27 cellular contexts compared by ENCODE assay signal in genomic region chr2:101296314-101296809, GRCh38. TPM values are rescaled to one million over a fixed set of nuclear protein-coding genes. Genes with fewer than 3 reads are reported as not detected.
DNase-seq lines count a peak whose midpoint lies in the region; ATAC-seq and TF ChIP-seq lines count a peak whose summit lies in the region.
"Had no signal": no experiment of that assay in that cellular context is flagged by ENCODE, and none has a peak within 500 bp of the region (broad histone marks: within the 10 kb centered on the region; RNA-seq: fewer than 3 reads in every experiment).

No MANE protein-coding gene starts in this region.

- no peaks in the 10 kb centered on the region for H3K9me3 ChIP-seq in CD4-positive, CD25-positive, alpha-beta regulatory T cell (ENCODE audit: control insufficient read depth in 2 of 2, low read length in 2 of 2)
- no peaks in the 10 kb centered on the region for H3K9me3 ChIP-seq in WERI-Rb-1 (ENCODE audit: severe bottlenecking)
- H3K9me3 ChIP-seq: gastrocnemius medialis, MG63, sigmoid colon had no signal

- H3K4me3 Mint-ChIP-seq in CD4-positive, CD25-positive, alpha-beta regulatory T cell = peak overlapping the region; percentile 60 to 76 (median 68)
- H3K4me3 Mint-ChIP-seq in HFFc6 (peak overlapping the region; percentile 69), chondrocyte (ENCODE audit: unreplicated experiment) (no peak overlapping the region), mesothelial cell of epicardium (no peak overlapping the region)
- H3K4me3 Mint-ChIP-seq: activated naive CD8-positive, alpha-beta T cell treated with anti-CD3 and anti-CD28 coated beads, Interleukin-2, amount 10 ng/mL, durations not matched to agents 7 days and 5 days; memory B cell; stimulated activated naive CD8-positive, alpha-beta T cell treated with anti-CD3 and anti-CD28 coated beads, Interleukin-15, amount 100 ng/mL, for 72 hours; type B pancreatic cell had no signal

- no peaks in the 10 kb centered on the region for H3K27me3 ChIP-seq in CD4-positive, CD25-positive, alpha-beta regulatory T cell (ENCODE audit: control insufficient read depth, insufficient read depth, low read length)
- H3K27me3 ChIP-seq in WERI-Rb-1 (ENCODE audit: insufficient read depth, low read depth, severe bottlenecking) = no peaks in the 10 kb centered on the region
- H3K27me3 ChIP-seq: gastrocnemius medialis, MG63, sigmoid colon had no signal

- peaks cover 38 to 94% (median 66%) of the 10 kb centered on the region in 4 donors for H3K4me1 Mint-ChIP-seq in CD4-positive, CD25-positive, alpha-beta regulatory T cell
- H3K4me1 Mint-ChIP-seq in HFFc6 (ENCODE audit: low read depth) (peaks cover 43% of the 10 kb centered on the region), chondrocyte (ENCODE audit: low read depth) (peaks cover 33% of the 10 kb centered on the region), mesothelial cell of epicardium (peaks cover 12% of the 10 kb centered on the region)

- H3K27me3 Mint-ChIP-seq in CD4-positive, CD25-positive, alpha-beta regulatory T cell = no peaks in the 10 kb centered on the region
- no peaks in the 10 kb centered on the region for H3K27me3 Mint-ChIP-seq in HFFc6 (ENCODE audit: insufficient read depth)
- no peaks in the 10 kb centered on the region for H3K27me3 Mint-ChIP-seq in chondrocyte (ENCODE audit: low read depth)
- no peaks in the 10 kb centered on the region for H3K27me3 Mint-ChIP-seq in mesothelial cell of epicardium (ENCODE audit: low read depth)
- H3K27me3 Mint-ChIP-seq: activated naive CD8-positive, alpha-beta T cell treated with anti-CD3 and anti-CD28 coated beads, Interleukin-2, amount 10 ng/mL, durations not matched to agents 7 days and 5 days; IgD-negative memory B cell; memory B cell; naive thymus-derived CD8-positive, alpha-beta T cell; stimulated activated naive CD8-positive, alpha-beta T cell treated with anti-CD3 and anti-CD28 coated beads, Interleukin-15, amount 100 ng/mL, for 72 hours; type B pancreatic cell had no signal

- H3K36me3 ChIP-seq in CD4-positive, CD25-positive, alpha-beta regulatory T cell (ENCODE audit: control insufficient read depth, insufficient read depth, low read length) = peaks cover 39% of the 10 kb centered on the region
- peaks cover 26% of the 10 kb centered on the region for H3K36me3 ChIP-seq in WERI-Rb-1

- H3K27ac ChIP-seq in CD4-positive, CD25-positive, alpha-beta regulatory T cell (ENCODE audit: insufficient read depth, low read length, poor library complexity, severe bottlenecking) = peak overlapping the region; percentile 41
- H3K27ac ChIP-seq in WERI-Rb-1 = no peak overlapping the region
- H3K27ac ChIP-seq: gastrocnemius medialis, HL-60, sigmoid colon, SK-N-MC had no signal

- peaks cover 74% of the 10 kb centered on the region for H3K4me1 ChIP-seq in CD4-positive, CD25-positive, alpha-beta regulatory T cell (ENCODE audit: control insufficient read depth, insufficient read depth, low read length, poor library complexity, severe bottlenecking)

- no peak for ATAC-seq in CD4-positive, CD25-positive, alpha-beta regulatory T cell (ENCODE audit: low read depth in 2 of 2)
- ATAC-seq: gastrocnemius medialis; naive thymus-derived CD8-positive, alpha-beta T cell; stimulated activated naive CD8-positive, alpha-beta T cell treated with anti-CD3 and anti-CD28 coated beads, Interleukin-15, amount 100 ng/mL, for 72 hours had no signal

- no peaks in the 10 kb centered on the region for H3K9me3 Mint-ChIP-seq in CD4-positive, CD25-positive, alpha-beta regulatory T cell
- H3K9me3 Mint-ChIP-seq in HFFc6 = no peaks in the 10 kb centered on the region
- no peaks in the 10 kb centered on the region for H3K9me3 Mint-ChIP-seq in chondrocyte (ENCODE audit: low read depth)
- no peaks in the 10 kb centered on the region for H3K9me3 Mint-ChIP-seq in mesothelial cell of epicardium
- H3K9me3 Mint-ChIP-seq: activated naive CD8-positive, alpha-beta T cell treated with anti-CD3 and anti-CD28 coated beads, Interleukin-2, amount 10 ng/mL, durations not matched to agents 7 days and 5 days; IgD-negative memory B cell; memory B cell; naive thymus-derived CD8-positive, alpha-beta T cell; stimulated activated naive CD8-positive, alpha-beta T cell treated with anti-CD3 and anti-CD28 coated beads, Interleukin-15, amount 100 ng/mL, for 72 hours; type B pancreatic cell had no signal

- DNase-seq in CD4-positive, CD25-positive, alpha-beta regulatory T cell = no peak
- DNase-seq in HFFc6 = peak; percentile 58
- no peak for DNase-seq in chondrocyte (ENCODE audit: low spot score)
- DNase-seq in mesothelial cell of epicardium (ENCODE audit: low spot score in 2 of 2, unreplicated experiment in 2 of 2) = no peak
- DNase-seq in WERI-Rb-1 = no peak
- no peak for DNase-seq in GF-D8 (lab: John Stamatoyannopoulos, UW)
- no peak for DNase-seq in germinal center (ENCODE audit: low spot score)
- no peak for DNase-seq in nucleus accumbens (lab: John Stamatoyannopoulos, UW)
- DNase-seq: activated naive CD8-positive, alpha-beta T cell treated with anti-CD3 and anti-CD28 coated beads, Interleukin-2, amount 10 ng/mL, durations not matched to agents 7 days and 5 days; COR-L47; cortex of kidney; DND-41; gastrocnemius medialis; naive thymus-derived CD8-positive, alpha-beta T cell; NCI-H1417 treated with DMSO at 0.1 percent for 48 hours; NCI-H510A treated with DMSO at 0.1 percent for 48 hours; posterior cingulate gyrus; sigmoid colon; stimulated activated CD4-positive, alpha-beta T cell treated with anti-CD3 and anti-CD28 coated beads, Interleukin-2, amount 100 ng/mL, for 24 hours; stimulated activated naive CD8-positive, alpha-beta T cell treated with anti-CD3 and anti-CD28 coated beads, Interleukin-15, amount 100 ng/mL, for 72 hours; T1000 had no signal

- H3K4me3 ChIP-seq in CD4-positive, CD25-positive, alpha-beta regulatory T cell (ENCODE audit: low read depth, low read length) = peak overlapping the region; percentile 56
- no peak overlapping the region for H3K4me3 ChIP-seq in WERI-Rb-1 (ENCODE audit: low read depth, low read length)
- H3K4me3 ChIP-seq: gastrocnemius medialis, MG63, sigmoid colon, SK-N-MC had no signal

- H3K36me3 Mint-ChIP-seq in CD4-positive, CD25-positive, alpha-beta regulatory T cell = peaks cover 23% of the 10 kb centered on the region
- H3K36me3 Mint-ChIP-seq in HFFc6 (ENCODE audit: low read depth) = no peaks in the 10 kb centered on the region
- H3K36me3 Mint-ChIP-seq in chondrocyte (ENCODE audit: low read depth) = no peaks in the 10 kb centered on the region
- H3K36me3 Mint-ChIP-seq in mesothelial cell of epicardium = peaks cover 1% of the 10 kb centered on the region
- H3K36me3 Mint-ChIP-seq: memory B cell had no signal

- TF ChIP-seq CTCF in HFFc6 (IDR thresholded peaks at IDR 0.05) (no peak), chondrocyte (IDR thresholded peaks at IDR 0.05) (no peak), mesothelial cell of epicardium (IDR thresholded peaks at IDR 0.05; ENCODE audit: unreplicated experiment) (no peak), WERI-Rb-1 (IDR thresholded peaks at IDR 0.05; ENCODE audit: low read depth, low read length) (no peak)

- peak overlapping the region in 1 of 3 donors; percentile 89 for H3K27ac Mint-ChIP-seq in CD4-positive, CD25-positive, alpha-beta regulatory T cell
- H3K27ac Mint-ChIP-seq in HFFc6 (peak overlapping the region; percentile 62), chondrocyte (ENCODE audit: unreplicated experiment) (peak overlapping the region; percentile 46), mesothelial cell of epicardium (peak overlapping the region; percentile 51)
- H3K27ac Mint-ChIP-seq: activated naive CD8-positive, alpha-beta T cell treated with anti-CD3 and anti-CD28 coated beads, Interleukin-2, amount 10 ng/mL, durations not matched to agents 7 days and 5 days; memory B cell; stimulated activated naive CD8-positive, alpha-beta T cell treated with anti-CD3 and anti-CD28 coated beads, Interleukin-15, amount 100 ng/mL, for 72 hours; type B pancreatic cell had no signal

RNA-seq across cellular contexts. Expression of gene RNF149, which starts 12.1 kb away (rescaled TPM):
- 221 TPM for total RNA-seq in CD4-positive, CD25-positive, alpha-beta regulatory T cell
- 10 to 100 TPM; 84.4 to 97.3 (median 90.9) TPM for polyA plus RNA-seq in CD4-positive, CD25-positive, alpha-beta regulatory T cell
- total RNA-seq in HFFc6 (2021; fragmentation: NEBNext Ultra II Directional; extraction: Animal tissue kit (Norgen Biotek cat#: 25700)) = 10 to 100 TPM; 24.6 to 33.4 (median 26.0) TPM
- 26.2 to 28.3 TPM (median 26.8 TPM) in 3 replicates for total RNA-seq in chondrocyte
- total RNA-seq in mesothelial cell of epicardium = 52.5 to 59.5 TPM (median 57.6 TPM) in 3 replicates

RNA-seq across cellular contexts. Expression of gene CNOT11, which starts 43.7 kb away (rescaled TPM):
- 63.8 TPM for total RNA-seq in CD4-positive, CD25-positive, alpha-beta regulatory T cell
- polyA plus RNA-seq in CD4-positive, CD25-positive, alpha-beta regulatory T cell = 10 to 100 TPM; 68.6 to 76.2 (median 69.4) TPM
- 10 to 100 TPM; 38.1 to 53.8 (median 43.0) TPM for total RNA-seq in HFFc6 (2021; fragmentation: NEBNext Ultra II Directional; extraction: Animal tissue kit (Norgen Biotek cat#: 25700))
- total RNA-seq in chondrocyte = 28.5 to 37.4 TPM (median 31.3 TPM) in 3 replicates
- 38.3 to 38.8 TPM (median 38.7 TPM) in 3 replicates for total RNA-seq in mesothelial cell of epicardium

Comparison
In these comparisons a context has a peak if more than half of its experiments do, and no peak if none do; other contexts are left out.
1. H3K4me3 Mint-ChIP-seq: peak in CD4-positive, CD25-positive, alpha-beta regulatory T cell (4 of 4) and HFFc6 (single experiment); none in chondrocyte (single experiment) and mesothelial cell of epicardium (single experiment).